Comparison of ENCODE assay signal across 9 cellular contexts in the genomic region with DNA sequence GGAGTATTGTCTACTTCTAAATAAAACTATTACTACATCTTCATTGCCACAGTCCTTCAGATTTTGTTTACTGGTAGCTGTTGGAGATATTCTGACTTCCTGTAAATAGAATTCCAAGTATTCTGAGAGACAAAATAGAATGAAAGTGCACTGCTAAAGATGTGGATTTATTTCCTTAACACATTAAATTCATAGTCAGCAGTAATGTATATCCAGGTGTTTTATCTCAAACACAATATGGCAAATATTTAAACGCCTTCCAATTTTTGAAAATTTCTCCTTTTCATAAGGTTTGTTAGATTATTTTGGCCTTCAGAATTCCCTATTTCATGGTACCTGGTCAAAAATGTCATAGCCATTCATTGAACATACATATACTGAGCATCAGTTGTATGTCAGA.
"Had no signal": no experiment of that assay in that cellular context is flagged by ENCODE, and none has a peak within 500 bp of the region (broad histone marks: within the 10 kb centered on the region; RNA-seq: fewer than 3 reads in every experiment).

No MANE protein-coding gene starts in this region.

- H3K4me3 Mint-ChIP-seq: HFFc6 had no signal

- H3K9me3 ChIP-seq: HAP-1 had no signal

- H3K27ac ChIP-seq: GM23248, KMS-11 had no signal

- H3K9ac ChIP-seq: GM23248, KMS-11 had no signal

- ATAC-seq: HCT116 had no signal

- DNase-seq: GM23248, HFFc6, KBM-7 had no signal

- H3K27ac Mint-ChIP-seq: HFFc6 had no signal

- H3K36me3 ChIP-seq: HAP-1 had no signal

- H2AFZ ChIP-seq: GM23248 had no signal

- H3K4me1 ChIP-seq: HAP-1 had no signal

- H3K4me2 ChIP-seq: KMS-11 had no signal

- H3K4me3 ChIP-seq: GM23248, HAP-1 had no signal

- FAIRE-seq: H1, H54, HTR-8/SVneo had no signal
